In genomic region chr1:210532223-210532598, GRCh38 we compare ENCODE assay signal across 5 cellular contexts.
"Had no signal": no experiment of that assay in that cellular context is flagged by ENCODE, and none has a peak within 500 bp of the region (broad histone marks: within the 10 kb centered on the region; RNA-seq: fewer than 3 reads in every experiment).

No MANE protein-coding gene starts in this region.

- ATAC-seq: HepG2, K562 had no signal

- H3K4me3 ChIP-seq: K562 had no signal

- H3K27ac ChIP-seq: HL-60 had no signal

- DNase-seq: IMR-90, KBM-7 had no signal
